Comparison of ENCODE assay signal across 20 cellular contexts in genomic region chr19:50000038-50000890, GRCh38. TPM values are rescaled to one million over a fixed set of nuclear protein-coding genes. Genes with fewer than 3 reads are reported as not detected.
"Had no signal": no experiment of that assay in that cellular context is flagged by ENCODE, and none has a peak within 500 bp of the region (broad histone marks: within the 10 kb centered on the region; RNA-seq: fewer than 3 reads in every experiment).

No MANE protein-coding gene starts in this region.

- H3K27ac Mint-ChIP-seq: activated naive CD8-positive, alpha-beta T cell treated with anti-CD3 and anti-CD28 coated beads, Interleukin-2, amount 10 ng/mL, durations not matched to agents 7 days and 5 days; effector memory CD8-positive, alpha-beta T cell; naive thymus-derived CD8-positive, alpha-beta T cell; neural progenitor cell had no signal

- H3K4me3 Mint-ChIP-seq: activated naive CD8-positive, alpha-beta T cell treated with anti-CD3 and anti-CD28 coated beads, Interleukin-2, amount 10 ng/mL, durations not matched to agents 7 days and 5 days; effector memory CD8-positive, alpha-beta T cell; immature natural killer cell; naive thymus-derived CD8-positive, alpha-beta T cell; neural progenitor cell had no signal

- DNase-seq: activated CD8-positive, alpha-beta memory T cell treated with anti-CD3 and anti-CD28 coated beads for 24 hours; activated CD8-positive, alpha-beta memory T cell treated with anti-CD3 and anti-CD28 coated beads, Interleukin-2, amount 50 U/mL, for 4 hours; activated naive CD8-positive, alpha-beta T cell treated with anti-CD3 and anti-CD28 coated beads, Interleukin-2, amount 10 ng/mL, durations not matched to agents 7 days and 5 days; colonic mucosa; effector memory CD8-positive, alpha-beta T cell; glutamatergic neuron; immature natural killer cell; left lung; naive thymus-derived CD8-positive, alpha-beta T cell; small intestine; stimulated activated naive CD4-positive, alpha-beta T cell treated with Interleukin-2 at 50 U/mL for 16 hours; tibial artery had no signal

- H3K9me3 Mint-ChIP-seq: activated naive CD8-positive, alpha-beta T cell treated with anti-CD3 and anti-CD28 coated beads, Interleukin-2, amount 10 ng/mL, durations not matched to agents 7 days and 5 days; effector memory CD8-positive, alpha-beta T cell; immature natural killer cell; naive thymus-derived CD8-positive, alpha-beta T cell; neural progenitor cell had no signal

- ATAC-seq: activated CD4-positive, CD25-positive, alpha-beta regulatory T cell treated with anti-CD3 and anti-CD28 coated beads, Interleukin-2, amount 50 U/mL, for 24 hours; effector memory CD8-positive, alpha-beta T cell; left lung; naive thymus-derived CD8-positive, alpha-beta T cell; sciatic nerve; SK-N-SH treated with all-trans-retinoic acid at 6 μM for 48 hours had no signal

- H3K4me1 Mint-ChIP-seq: neural progenitor cell had no signal

- H3K27me3 Mint-ChIP-seq: activated naive CD8-positive, alpha-beta T cell treated with anti-CD3 and anti-CD28 coated beads, Interleukin-2, amount 10 ng/mL, durations not matched to agents 7 days and 5 days; effector memory CD8-positive, alpha-beta T cell; naive thymus-derived CD8-positive, alpha-beta T cell had no signal

RNA-seq across cellular contexts. Expression of gene SIGLEC11, which starts 39.3 kb away (rescaled TPM):
- total RNA-seq: activated naive CD8-positive, alpha-beta T cell treated with anti-CD3 and anti-CD28 coated beads, Interleukin-2, amount 10 ng/mL, durations not matched to agents 7 days and 5 days; bronchial epithelial cell; kidney epithelial cell; lung microvascular endothelial cell; naive thymus-derived CD8-positive, alpha-beta T cell; T-helper 2 cell treated with Interferon-gamma antibody and Interleukin-4, amounts not matched to agents 100 ng/mL and 5 ng/mL, for 36 hours had no signal
